ENCODE assay signal across 1 cellular context in the genomic region with DNA sequence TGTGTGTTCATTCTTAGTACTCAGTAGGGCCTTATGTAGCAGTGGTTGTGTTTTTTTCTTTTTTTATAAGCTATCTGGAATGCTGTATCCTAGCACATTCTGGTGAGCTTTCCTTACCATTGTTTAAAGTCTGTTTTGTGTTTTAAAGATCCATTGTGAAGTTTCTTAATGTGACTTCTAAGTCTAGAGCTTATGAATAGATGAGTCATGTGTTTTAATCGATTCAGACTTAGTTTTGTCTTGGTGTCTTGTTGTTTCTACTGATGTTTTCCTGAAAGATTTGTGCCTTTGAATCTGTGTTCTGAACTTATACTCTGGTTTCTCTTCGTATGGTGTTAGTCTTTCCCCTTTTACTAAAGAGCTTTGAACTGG.
TF ChIP-seq lines count a peak whose summit lies in the region.

No MANE protein-coding gene starts in this region.

TF ChIP-seq in SK-N-SH, 30 proteins besides CTCF, POLR2A, EP300 and RAD21 (continued from another document):
- TF ChIP-seq NFIC (IDR thresholded peaks at IDR 0.05; ENCODE audit: borderline replicate concordance) (no peak), TCF12 (IDR thresholded peaks at IDR 0.05) (peak; percentile 78)
- TF ChIP-seq, protein P1, sequence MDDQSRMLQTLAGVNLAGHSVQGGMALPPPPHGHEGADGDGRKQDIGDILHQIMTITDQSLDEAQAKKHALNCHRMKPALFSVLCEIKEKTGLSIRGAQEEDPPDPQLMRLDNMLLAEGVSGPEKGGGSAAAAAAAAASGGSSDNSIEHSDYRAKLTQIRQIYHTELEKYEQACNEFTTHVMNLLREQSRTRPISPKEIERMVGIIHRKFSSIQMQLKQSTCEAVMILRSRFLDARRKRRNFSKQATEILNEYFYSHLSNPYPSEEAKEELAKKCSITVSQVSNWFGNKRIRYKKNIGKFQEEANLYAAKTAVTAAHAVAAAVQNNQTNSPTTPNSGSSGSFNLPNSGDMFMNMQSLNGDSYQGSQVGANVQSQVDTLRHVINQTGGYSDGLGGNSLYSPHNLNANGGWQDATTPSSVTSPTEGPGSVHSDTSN (IDR thresholded peaks at IDR 0.05): peak; percentile 49
